Comparison of ENCODE assay signal across 25 cellular contexts in genomic region chr21:41979335-41979734, GRCh38. TPM values are rescaled to one million over a fixed set of nuclear protein-coding genes. Genes with fewer than 3 reads are reported as not detected.
DNase-seq lines count a peak whose midpoint lies in the region; ATAC-seq, FAIRE-seq and TF ChIP-seq lines count a peak whose summit lies in the region.
"Had no signal": no experiment of that assay in that cellular context is flagged by ENCODE, and none has a peak within 500 bp of the region (broad histone marks: within the 10 kb centered on the region; RNA-seq: fewer than 3 reads in every experiment).

No MANE protein-coding gene starts in this region.

- intact Hi-C loops in K562 (cut with micrococcal nuclease) (no loop called here), esophagus muscularis mucosa (cut with DNase I) (no loop called here)

- H3K36me3 ChIP-seq in MM.1S (replicated peaks; ENCODE audit: insufficient read depth, low read length) (no peaks in the 10 kb centered on the region), K562 (ENCODE audit: control insufficient read depth, insufficient read depth, low read length) (no peaks in the 10 kb centered on the region), esophagus muscularis mucosa (no peaks in the 10 kb centered on the region)
- H3K36me3 ChIP-seq: BLaER1 had no signal

- H3K9ac ChIP-seq in MM.1S (ENCODE audit: low read length) (no peak overlapping the region), K562 (ENCODE audit: insufficient read depth in 1 of 2, low read depth in 2 of 2, low read length in 2 of 2) (no peak overlapping the region)
- H3K9ac ChIP-seq: BLaER1, GM23248 had no signal

- no peak overlapping the region for H3K4me3 ChIP-seq in MM.1S (ENCODE audit: low read length)
- H3K4me3 ChIP-seq in K562 = no peak overlapping the region
- no peak overlapping the region for H3K4me3 ChIP-seq in esophagus muscularis mucosa
- H3K4me3 ChIP-seq: BLaER1, GM23248 had no signal

- DNase-seq in activated CD8-positive, alpha-beta memory T cell treated with anti-CD3 and anti-CD28 coated beads for 24 hours = peak; percentile 21
- no peak for DNase-seq in activated CD8-positive, alpha-beta memory T cell treated with anti-CD3 and anti-CD28 coated beads, Interleukin-2, amount 50 U/mL, for 48 hours
- DNase-seq in MM.1S (peak; percentile 41), K562 (ENCODE audit: extremely low read depth in 1 of 4, low spot score in 3 of 4) (no peak), esophagus muscularis mucosa (ENCODE audit: extremely low spot score) (peak; percentile 42), NCI-H774 (lab: John Stamatoyannopoulos, UW) (no peak)
- DNase-seq: Caco-2; CD4-positive, CD25-positive, alpha-beta regulatory T cell; CD8-positive, alpha-beta T cell; DMS153; DND-41; GM23248; H7; HFFc6 had no signal

- H3K27ac ChIP-seq in MM.1S (ENCODE audit: low read length) = no peak overlapping the region
- no peak overlapping the region for H3K27ac ChIP-seq in K562 (ENCODE audit: extremely low read depth, low read depth, low read length)
- H3K27ac ChIP-seq in esophagus muscularis mucosa (replicated peaks in 1 of 4) = no peak overlapping the region
- H3K27ac ChIP-seq: 22Rv1, BLaER1, C4-2B, GM23248 had no signal

- TF ChIP-seq EP300 in K562 (IDR thresholded peaks at IDR 0.05; ENCODE audit: low read length) = no peak
- no peak for TF ChIP-seq EP300 in esophagus muscularis mucosa (IDR thresholded peaks at IDR 0.05)

- H3K9me3 ChIP-seq in MM.1S (replicated peaks; ENCODE audit: insufficient read depth, low read length) (no peaks in the 10 kb centered on the region), K562 (replicated peaks; ENCODE audit: control insufficient read depth, insufficient read depth, low read depth, low read length) (peaks cover 4% of the 10 kb centered on the region; the same call in 1 of the 2 replicates), esophagus muscularis mucosa (no peaks in the 10 kb centered on the region)
- H3K9me3 ChIP-seq: Caco-2 had no signal

- no peaks in the 10 kb centered on the region for H3K9me1 ChIP-seq in K562 (ENCODE audit: control insufficient read depth, insufficient read depth, low read length)

- H3K9me2 ChIP-seq in MM.1S (replicated peaks; ENCODE audit: insufficient read depth, low read length) = no peaks in the 10 kb centered on the region

- CTCF ChIA-PET in K562 (lab: Yijun Ruan, JAX; ENCODE audit: low intra/inter-chr PET ratio) = no interaction called here

- TF ChIP-seq CTCF in MM.1S (IDR thresholded peaks at IDR 0.05; ENCODE audit: low read length) (no peak), K562 (IDR thresholded peaks at IDR 0.05 in 2 of 3, conservative IDR thresholded peaks at IDR 0.05 in 1 of 3; ENCODE audit: insufficient read depth in 2 of 3, low read depth in 1 of 3, low read length in 3 of 3) (no peak), esophagus muscularis mucosa (IDR thresholded peaks at IDR 0.05) (no peak)

- H4K20me1 ChIP-seq in MM.1S (ENCODE audit: insufficient read depth, low read length) (no peaks in the 10 kb centered on the region), K562 (replicated peaks; ENCODE audit: control insufficient read depth, insufficient read depth, low read length) (no peaks in the 10 kb centered on the region)
- H4K20me1 ChIP-seq: BLaER1 had no signal

- no peaks in the 10 kb centered on the region for H3K79me2 ChIP-seq in MM.1S (ENCODE audit: low read length)
- no peaks in the 10 kb centered on the region for H3K79me2 ChIP-seq in K562 (ENCODE audit: control insufficient read depth, insufficient read depth, low read length)

- TF ChIP-seq POLR2A in K562 (conservative IDR thresholded peaks at IDR 0.05) (no peak), esophagus muscularis mucosa (IDR thresholded peaks at IDR 0.05; ENCODE audit: low read depth) (no peak)

- no peaks in the 10 kb centered on the region for H3K27me3 ChIP-seq in MM.1S (replicated peaks; ENCODE audit: insufficient read depth, low read length)
- peaks cover 18 to 32% of the 10 kb centered on the region in 2 experiments for H3K27me3 ChIP-seq in K562 (ENCODE audit: control insufficient read depth in 2 of 2, insufficient read depth in 2 of 2, low read length in 2 of 2)
- H3K27me3 ChIP-seq in esophagus muscularis mucosa = no peaks in the 10 kb centered on the region
- H3K27me3 ChIP-seq: BLaER1 had no signal

- H3K4me1 ChIP-seq in MM.1S (ENCODE audit: low read length) (no peaks in the 10 kb centered on the region), K562 (replicated peaks in 1 of 2; ENCODE audit: control insufficient read depth in 2 of 2, insufficient read depth in 2 of 2, low read length in 2 of 2) (no peaks in the 10 kb centered on the region; a peak in 1 of 5 replicates), esophagus muscularis mucosa (no peaks in the 10 kb centered on the region)
- H3K4me1 ChIP-seq: Caco-2 had no signal

- H3K4me2 ChIP-seq in MM.1S (ENCODE audit: low read depth, low read length) (no peak overlapping the region), K562 (ENCODE audit: insufficient read depth, low read length) (no peak overlapping the region)
- H3K4me2 ChIP-seq: BLaER1 had no signal

- ATAC-seq in K562 = no peak
- ATAC-seq in GM19351 (IDR thresholded peaks at IDR 0.05; ENCODE audit: unreplicated experiment) = no peak
- no peak for ATAC-seq in GM21367 (IDR thresholded peaks at IDR 0.05; ENCODE audit: unreplicated experiment)
- ATAC-seq: CD8-positive, alpha-beta T cell; HCT116 had no signal

- H3F3A ChIP-seq in MM.1S (ENCODE audit: insufficient read depth, low read length) = no peaks in the 10 kb centered on the region

- no peak for FAIRE-seq in K562 (lab: Jason Lieb, UNC)
- FAIRE-seq: A204.1, G401.6, GM12891, GM18507, H1 had no signal

- no peak for TF ChIP-seq RAD21 in K562 (CRISPR knock-in tag; conservative IDR thresholded peaks at IDR 0.05 in 1 of 2, IDR thresholded peaks at IDR 0.05 in 1 of 2)

- POLR2A ChIA-PET in K562 (lab: Yijun Ruan, JAX) = no interaction called here

- BruUV-seq in K562 (replicated peaks; lab: Mats Ljungman, UMichigan) = no TSS peak

- in situ Hi-C loops in K562 (cut with MboI) = no loop called here

- 0% methylated on average over 4 of the region's 4 CpGs for WGBS in K562 (ENCODE audit: insufficient coverage, low coverage, missing lambda C conversion rate)
- 77% methylated on average over 4 of the region's 4 CpGs for WGBS in esophagus muscularis mucosa

- H2AFZ ChIP-seq in MM.1S (ENCODE audit: low read length) = no peak overlapping the region
- no peak overlapping the region for H2AFZ ChIP-seq in K562 (ENCODE audit: low read depth, low read length)
- H2AFZ ChIP-seq: GM23248 had no signal

TF ChIP-seq in K562, 482 proteins besides CTCF, POLR2A, EP300 and RAD21 (continues in another document):
- no peak for TF ChIP-seq SLC30A9 (CRISPR knock-in tag; IDR thresholded peaks at IDR 0.05)

RNA-seq across cellular contexts. Expression of gene C2CD2, which starts 25.5 kb away (rescaled TPM):
- total RNA-seq in K562 (2011; cell fraction: chromatin; rRNA removed; ENCODE audit: low replicate concordance) = 87.1 and 96.1 TPM in 2 replicates
- 67.0 and 72.4 TPM in 2 replicates for total RNA-seq in K562 (2011; cell fraction: nucleolus; rRNA removed)
- total RNA-seq in K562 (2011; cell fraction: nucleoplasm; rRNA removed) = 71.8 and 78.2 TPM in 2 replicates
- 15.1 and 20.2 TPM in 2 replicates for total RNA-seq in K562 (2014; rRNA removed)
- 11.6 and 12.1 TPM in 2 replicates for total RNA-seq in K562 (2014; rRNA removed; fragmentation: Illumina TruSeq; extraction: Trizol)
- 14.0 and 14.5 TPM in 2 replicates for total RNA-seq in K562 (2015; rRNA removed; fragmentation: Illumina TruSeq; extraction: Trizol)
- 19.0 and 19.6 TPM in 2 replicates for total RNA-seq in K562 (2021)
- polyA plus RNA-seq in K562 (2011; rRNA removed) = 21.6 and 27.5 TPM in 2 replicates
- polyA plus RNA-seq in K562 (2011; cell fraction: cytosol; rRNA removed) = 17.1 and 20.0 TPM in 2 replicates
- 40.5 and 46.1 TPM in 2 replicates for polyA plus RNA-seq in K562 (2011; cell fraction: nucleus; rRNA removed)
- 8.5 and 9.7 TPM in 2 replicates for polyA plus RNA-seq in K562 (2012)
- polyA plus RNA-seq in K562 (2014; fragmentation: Illumina TruSeq; extraction: Trizol) = 9.1 and 10.9 TPM in 2 replicates
- polyA plus RNA-seq in K562 (2014; fragmentation: Nextera tagmentation; extraction: Ambion mirVana) = 1 to 10 TPM; 1.3 to 1.6 TPM
- 9.5 and 13.5 TPM in 2 replicates for polyA plus RNA-seq in K562 (2014; rRNA removed)
- 40.3 and 41.0 TPM in 2 replicates for polyA minus RNA-seq in K562 (2011; rRNA and poly(A)+ RNA removed)
- 23.2 and 27.7 TPM in 2 replicates for polyA minus RNA-seq in K562 (2011; cell fraction: cytosol; rRNA and poly(A)+ RNA removed)
- 31.8 and 44.2 TPM in 2 replicates for polyA minus RNA-seq in K562 (2011; cell fraction: nucleus; rRNA and poly(A)+ RNA removed)
- total RNA-seq in esophagus muscularis mucosa = 10 to 100 TPM; 11.6 to 25.3 (median 18.9) TPM

RNA-seq across cellular contexts. Expression of gene ZBTB21, which starts 30.8 kb away (rescaled TPM):
- total RNA-seq in K562 (2011; cell fraction: chromatin; rRNA removed; ENCODE audit: low replicate concordance) = 6.9 and 28.9 TPM in 2 replicates
- 8.2 and 9.7 TPM in 2 replicates for total RNA-seq in K562 (2011; cell fraction: nucleolus; rRNA removed)
- 12.2 and 13.4 TPM in 2 replicates for total RNA-seq in K562 (2011; cell fraction: nucleoplasm; rRNA removed)
- total RNA-seq in K562 (2014; rRNA removed) = 7.4 and 8.6 TPM in 2 replicates
- 10.7 and 10.8 TPM in 2 replicates for total RNA-seq in K562 (2014; rRNA removed; fragmentation: Illumina TruSeq; extraction: Trizol)
- total RNA-seq in K562 (2015; rRNA removed; fragmentation: Illumina TruSeq; extraction: Trizol) = 10.4 and 10.7 TPM in 2 replicates
- 15.2 and 16.2 TPM in 2 replicates for total RNA-seq in K562 (2021)
- 8.7 and 10.7 TPM in 2 replicates for polyA plus RNA-seq in K562 (2011; rRNA removed)
- polyA plus RNA-seq in K562 (2011; cell fraction: cytosol; rRNA removed) = 4.6 and 5.2 TPM in 2 replicates
- 19.4 and 20.3 TPM in 2 replicates for polyA plus RNA-seq in K562 (2011; cell fraction: nucleus; rRNA removed)
- 5.3 and 6.4 TPM in 2 replicates for polyA plus RNA-seq in K562 (2012)
- 8.4 and 11.4 TPM in 2 replicates for polyA plus RNA-seq in K562 (2014; fragmentation: Illumina TruSeq; extraction: Trizol)
- polyA plus RNA-seq in K562 (2014; fragmentation: Nextera tagmentation; extraction: Ambion mirVana) = 1 to 10 TPM; 2.2 to 2.6 TPM
- 3.8 and 5.6 TPM in 2 replicates for polyA plus RNA-seq in K562 (2014; rRNA removed)
- 11.7 and 16.7 TPM in 2 replicates for polyA minus RNA-seq in K562 (2011; rRNA and poly(A)+ RNA removed)
- polyA minus RNA-seq in K562 (2011; cell fraction: cytosol; rRNA and poly(A)+ RNA removed) = 8.9 and 15.2 TPM in 2 replicates
- 9.0 and 19.4 TPM in 2 replicates for polyA minus RNA-seq in K562 (2011; cell fraction: nucleus; rRNA and poly(A)+ RNA removed)
- 10 to 100 TPM in 1 of 4 donors, 1 to 10 TPM in 3; 5.9 to 15.1 (median 9.2) TPM for total RNA-seq in esophagus muscularis mucosa

Comparison
In these comparisons a context has a peak if more than half of its experiments do, and no peak if none do; other contexts are left out.
1. DNase-seq: peak in activated CD8-positive, alpha-beta memory T cell treated with anti-CD3 and anti-CD28 coated beads for 24 hours (single experiment), MM.1S (single experiment) and esophagus muscularis mucosa (single experiment); none in activated CD8-positive, alpha-beta memory T cell treated with anti-CD3 and anti-CD28 coated beads, Interleukin-2, amount 50 U/mL, for 48 hours (single experiment), K562 (0 of 4) and NCI-H774 (single experiment).